Comparison of ENCODE assay signal across 9 cellular contexts in the genomic region with DNA sequence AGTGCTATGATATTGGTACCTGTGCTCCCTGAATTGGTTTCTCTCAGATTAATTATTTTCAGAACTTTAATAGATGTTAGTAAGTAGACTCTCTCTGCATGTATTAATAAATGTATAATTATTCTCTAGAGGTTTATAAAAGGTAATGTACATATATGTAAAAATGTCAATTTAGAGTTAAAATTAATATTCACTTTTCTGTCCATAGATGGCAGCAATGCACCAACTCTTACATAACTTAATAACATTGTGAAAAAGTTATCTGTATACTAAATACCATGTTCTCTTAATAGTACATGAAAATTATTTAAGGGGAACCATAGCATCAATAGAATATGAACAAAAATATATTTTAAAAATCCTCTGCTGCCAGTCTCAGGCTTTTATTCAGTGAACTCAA.
DNase-seq lines count a peak whose midpoint lies in the region; ATAC-seq, FAIRE-seq and TF ChIP-seq lines count a peak whose summit lies in the region.
"Had no signal": no experiment of that assay in that cellular context is flagged by ENCODE, and none has a peak within 500 bp of the region (broad histone marks: within the 10 kb centered on the region; RNA-seq: fewer than 3 reads in every experiment).

No MANE protein-coding gene starts in this region.

- H3K36me3 ChIP-seq in K562 (ENCODE audit: control insufficient read depth, insufficient read depth, low read length) (no peaks in the 10 kb centered on the region), neural progenitor cell (no peaks in the 10 kb centered on the region)
- H3K36me3 ChIP-seq in CD8-positive, alpha-beta memory T cell (ENCODE audit: insufficient read depth, low read length) = no peaks in the 10 kb centered on the region
- H3K36me3 ChIP-seq: BLaER1 had no signal

- H3K9me1 ChIP-seq in K562 (ENCODE audit: control insufficient read depth, insufficient read depth, low read length) = no peaks in the 10 kb centered on the region

- CTCF ChIA-PET in K562 (lab: Yijun Ruan, JAX; ENCODE audit: low intra/inter-chr PET ratio) = no interaction called here
- CTCF ChIA-PET in CD8-positive, alpha-beta memory T cell (lab: Charles Lee) = no interaction called here

- no peak for TF ChIP-seq POLR2A in K562 (conservative IDR thresholded peaks at IDR 0.05)

- H3K27ac ChIP-seq in K562 (ENCODE audit: extremely low read depth, low read depth, low read length) (no peak overlapping the region), neural progenitor cell (no peak overlapping the region)
- no peak overlapping the region for H3K27ac ChIP-seq in CD8-positive, alpha-beta memory T cell (ENCODE audit: low read depth, low read length)
- H3K27ac ChIP-seq: BLaER1 had no signal

- H3K4me1 Mint-ChIP-seq in neural progenitor cell = peaks cover 3% of the 10 kb centered on the region
- no peaks in the 10 kb centered on the region for H3K4me1 Mint-ChIP-seq in CD8-positive, alpha-beta memory T cell

- no peak overlapping the region for H3K4me3 ChIP-seq in Jurkat, Clone E6-1 (ENCODE audit: low read length)
- H3K4me3 ChIP-seq in K562 (no peak overlapping the region), neural progenitor cell (no peak overlapping the region)
- H3K4me3 ChIP-seq in CD8-positive, alpha-beta memory T cell (ENCODE audit: low read length) = no peak overlapping the region
- H3K4me3 ChIP-seq: BLaER1 had no signal

- H3K27me3 ChIP-seq in K562 (ENCODE audit: control insufficient read depth in 2 of 2, insufficient read depth in 2 of 2, low read length in 2 of 2) = no peaks in the 10 kb centered on the region
- H3K27me3 ChIP-seq in neural progenitor cell = no peaks in the 10 kb centered on the region
- H3K27me3 ChIP-seq in CD8-positive, alpha-beta memory T cell (ENCODE audit: insufficient read depth, low read length, poor library complexity, severe bottlenecking) = no peaks in the 10 kb centered on the region
- H3K27me3 ChIP-seq: BLaER1 had no signal

- H3K4me1 ChIP-seq in K562 (replicated peaks in 1 of 2; ENCODE audit: control insufficient read depth in 2 of 2, insufficient read depth in 2 of 2, low read length in 2 of 2) (no peaks in the 10 kb centered on the region), neural progenitor cell (no peaks in the 10 kb centered on the region)
- H3K4me1 ChIP-seq in CD8-positive, alpha-beta memory T cell (ENCODE audit: insufficient read depth, low read length) = no peaks in the 10 kb centered on the region
- H3K4me1 ChIP-seq: BLaER1 had no signal

- in situ Hi-C loops in K562 (cut with MboI) = no loop called here

- intact Hi-C loops in K562 (cut with micrococcal nuclease) = no loop called here

- no peak for TF ChIP-seq EP300 in K562 (IDR thresholded peaks at IDR 0.05; ENCODE audit: low read length)

- H3F3A ChIP-seq in neural progenitor cell (ENCODE audit: low read depth) = no peaks in the 10 kb centered on the region

- no peaks in the 10 kb centered on the region for H3K9me3 Mint-ChIP-seq in neural progenitor cell
- peaks cover under 1 to 15% (median 2%) of the 10 kb centered on the region in 5 donors for H3K9me3 Mint-ChIP-seq in CD8-positive, alpha-beta memory T cell

- no peak overlapping the region for H3K4me3 Mint-ChIP-seq in neural progenitor cell
- H3K4me3 Mint-ChIP-seq in CD8-positive, alpha-beta memory T cell = no peak overlapping the region

- no peaks in the 10 kb centered on the region for H3K36me3 Mint-ChIP-seq in neural progenitor cell
- no peaks in the 10 kb centered on the region for H3K36me3 Mint-ChIP-seq in CD8-positive, alpha-beta memory T cell

- BruUV-seq in K562 (replicated peaks; lab: Mats Ljungman, UMichigan) = no TSS peak

- no peak for ATAC-seq in K562

- no peak overlapping the region for H3K27ac Mint-ChIP-seq in neural progenitor cell
- H3K27ac Mint-ChIP-seq in CD8-positive, alpha-beta memory T cell = no peak overlapping the region

- peak; percentile 20 to 36; a peak in 2 of 4 replicates for TF ChIP-seq RAD21 in K562 (CRISPR knock-in tag; conservative IDR thresholded peaks at IDR 0.05 in 1 of 2, IDR thresholded peaks at IDR 0.05 in 1 of 2)

- FAIRE-seq in K562 (lab: Jason Lieb, UNC) = no peak

- H2AFZ ChIP-seq in K562 (ENCODE audit: low read depth, low read length) (no peak overlapping the region), neural progenitor cell (replicated peaks) (no peak overlapping the region)

- H4K20me1 ChIP-seq in K562 (replicated peaks; ENCODE audit: control insufficient read depth, insufficient read depth, low read length) (no peaks in the 10 kb centered on the region), neural progenitor cell (ENCODE audit: low read depth) (no peaks in the 10 kb centered on the region)
- H4K20me1 ChIP-seq: BLaER1 had no signal

- H3K4me2 ChIP-seq in K562 (ENCODE audit: insufficient read depth, low read length) = no peak overlapping the region
- no peak overlapping the region for H3K4me2 ChIP-seq in neural progenitor cell
- H3K4me2 ChIP-seq: BLaER1 had no signal

- no peaks in the 10 kb centered on the region for H3K9me3 ChIP-seq in K562 (replicated peaks; ENCODE audit: control insufficient read depth, insufficient read depth, low read depth, low read length)
- H3K9me3 ChIP-seq in neural progenitor cell (ENCODE audit: low read depth) = no peaks in the 10 kb centered on the region
- no peaks in the 10 kb centered on the region for H3K9me3 ChIP-seq in CD8-positive, alpha-beta memory T cell (ENCODE audit: low read length)
- H3K9me3 ChIP-seq: BLaER1 had no signal

- DNase-seq in NCI-H1417 (lab: John Stamatoyannopoulos, UW) (peak in 2 of 3 experiments; percentile 18 to 67), NCI-H1417 treated with DMSO at 0.1 percent for 48 hours (lab: John Stamatoyannopoulos, UW) (no peak), K562 (ENCODE audit: extremely low read depth in 1 of 4, low spot score in 3 of 4) (peak in 2 of 4 experiments; percentile 1 to 3), neural progenitor cell (ENCODE audit: low spot score) (peak; percentile 2), epidermal melanocyte (ENCODE audit: insufficient read length, low spot score) (no peak), AG08396 (ENCODE audit: low spot score) (no peak)
- DNase-seq in Jurkat, Clone E6-1 (ENCODE audit: low read depth, low spot score) = peak; percentile 6
- DNase-seq in CD8-positive, alpha-beta memory T cell = no peak

- H3K27me3 Mint-ChIP-seq in neural progenitor cell (ENCODE audit: insufficient read depth, low read depth) = no peaks in the 10 kb centered on the region
- no peaks in the 10 kb centered on the region for H3K27me3 Mint-ChIP-seq in CD8-positive, alpha-beta memory T cell

- H3K9ac ChIP-seq in K562 (ENCODE audit: insufficient read depth in 1 of 2, low read depth in 2 of 2, low read length in 2 of 2) = no peak overlapping the region
- no peak overlapping the region for H3K9ac ChIP-seq in neural progenitor cell
- H3K9ac ChIP-seq: BLaER1 had no signal

- POLR2A ChIA-PET in K562 (lab: Yijun Ruan, JAX) = no interaction called here
- POLR2A ChIA-PET in CD8-positive, alpha-beta memory T cell (lab: Charles Lee) = no interaction called here

- H3K79me2 ChIP-seq in K562 (ENCODE audit: control insufficient read depth, insufficient read depth, low read length) = no peaks in the 10 kb centered on the region
- H3K79me2 ChIP-seq in neural progenitor cell (ENCODE audit: low read depth) = no peaks in the 10 kb centered on the region

- TF ChIP-seq CTCF in K562 (IDR thresholded peaks at IDR 0.05 in 2 of 3, conservative IDR thresholded peaks at IDR 0.05 in 1 of 3; ENCODE audit: insufficient read depth in 2 of 3, low read depth in 1 of 3, low read length in 3 of 3) (peak in 1 of 3 experiments; percentile 19; a peak in 1 of 6 replicates), neural progenitor cell (IDR thresholded peaks at IDR 0.05) (peak; percentile 63)

TF ChIP-seq in K562, 482 proteins besides CTCF, POLR2A, EP300 and RAD21:
- no peak for TF ChIP-seq CHD2 (IDR thresholded peaks at IDR 0.05; ENCODE audit: low read depth, low read length)
- no peak for TF ChIP-seq RCOR1 (IDR thresholded peaks at IDR 0.05; ENCODE audit: borderline replicate concordance in 1 of 2, low read depth in 2 of 2, low read length in 2 of 2)
- no peak for TF ChIP-seq NCOA4 (IDR thresholded peaks at IDR 0.05; ENCODE audit: partially characterized antibody)
- TF ChIP-seq DNMT1 (IDR thresholded peaks at IDR 0.05) = no peak
- TF ChIP-seq SETDB1 (IDR thresholded peaks at IDR 0.05; ENCODE audit: low read length) = no peak
- no peak for TF ChIP-seq RB1 (IDR thresholded peaks at IDR 0.05; ENCODE audit: low read depth)
- no peak for TF ChIP-seq SREBF1 (IDR thresholded peaks at IDR 0.05; ENCODE audit: borderline replicate concordance, low read depth, low read length)
- no peak for TF ChIP-seq SP2 (IDR thresholded peaks at IDR 0.05; ENCODE audit: extremely low read depth, low read depth, low read length, poor library complexity, severe bottlenecking)
- no peak for TF ChIP-seq MEF2D (tag; conservative IDR thresholded peaks at IDR 0.05; ENCODE audit: low read depth)
- TF ChIP-seq, protein P1, sequence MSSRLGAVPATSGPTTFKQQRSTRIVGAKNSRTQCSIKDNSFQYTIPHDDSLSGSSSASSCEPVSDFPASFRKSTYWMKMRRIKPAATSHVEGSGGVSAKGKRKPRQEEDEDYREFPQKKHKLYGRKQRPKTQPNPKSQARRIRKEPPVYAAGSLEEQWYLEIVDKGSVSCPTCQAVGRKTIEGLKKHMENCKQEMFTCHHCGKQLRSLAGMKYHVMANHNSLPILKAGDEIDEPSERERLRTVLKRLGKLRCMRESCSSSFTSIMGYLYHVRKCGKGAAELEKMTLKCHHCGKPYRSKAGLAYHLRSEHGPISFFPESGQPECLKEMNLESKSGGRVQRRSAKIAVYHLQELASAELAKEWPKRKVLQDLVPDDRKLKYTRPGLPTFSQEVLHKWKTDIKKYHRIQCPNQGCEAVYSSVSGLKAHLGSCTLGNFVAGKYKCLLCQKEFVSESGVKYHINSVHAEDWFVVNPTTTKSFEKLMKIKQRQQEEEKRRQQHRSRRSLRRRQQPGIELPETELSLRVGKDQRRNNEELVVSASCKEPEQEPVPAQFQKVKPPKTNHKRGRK (tag; IDR thresholded peaks at IDR 0.05) = no peak

Comparison
In these comparisons a context has a peak if more than half of its experiments do, and no peak if none do; other contexts are left out.
1. DNase-seq: peak in NCI-H1417 (2 of 3), Jurkat, Clone E6-1 (single experiment) and neural progenitor cell (single experiment); none in NCI-H1417 treated with DMSO at 0.1 percent for 48 hours (single experiment), CD8-positive, alpha-beta memory T cell (0 of 5), epidermal melanocyte (single experiment) and AG08396 (single experiment).